Comparison of ENCODE assay signal across 8 cellular contexts in genomic region chr10:97422921-97423420, GRCh38. TPM values are rescaled to one million over a fixed set of nuclear protein-coding genes. Genes with fewer than 3 reads are reported as not detected.
DNase-seq lines count a peak whose midpoint lies in the region; ATAC-seq and TF ChIP-seq lines count a peak whose summit lies in the region.
"Had no signal": no experiment of that assay in that cellular context is flagged by ENCODE, and none has a peak within 500 bp of the region (broad histone marks: within the 10 kb centered on the region; RNA-seq: fewer than 3 reads in every experiment).

No MANE protein-coding gene starts in this region.

- DNase-seq in GM23338 (ENCODE audit: low spot score) (no peak), COLO668 (lab: John Stamatoyannopoulos, UW; ENCODE audit: unreplicated experiment) (no peak), pons (ENCODE audit: low spot score) (no peak), NCI-H1930 (lab: John Stamatoyannopoulos, UW) (no peak)
- DNase-seq in activated CD8-positive, alpha-beta memory T cell treated with anti-CD3 and anti-CD28 coated beads, Interleukin-2, amount 50 U/mL, for 48 hours = peak; percentile 72
- DNase-seq: foreskin melanocyte, NCI-H524 had no signal

- H3K9me3 Mint-ChIP-seq in GM23338 = no peaks in the 10 kb centered on the region; the same call in 2 of the 3 replicates

- H3K4me3 Mint-ChIP-seq in GM23338 = no peak overlapping the region; the same call in 2 of the 3 replicates

- H3K4me1 Mint-ChIP-seq in GM23338 = peaks cover 11% of the 10 kb centered on the region

- H3K27me3 Mint-ChIP-seq in GM23338 (ENCODE audit: insufficient read depth, low read depth, poor library complexity) = peaks cover 19% of the 10 kb centered on the region

- WGBS in mesodermal cell (ENCODE audit: insufficient coverage in 2 of 2), 2 experiments = 84 to 91% methylated on average over 4 to 5 of the region's 6 CpGs

- H3K36me3 Mint-ChIP-seq in GM23338 (ENCODE audit: low read depth) = peaks cover 14% of the 10 kb centered on the region

- H2AFZ ChIP-seq in GM23338 = no peak overlapping the region

- peak overlapping the region; percentile 14 for H3K27ac Mint-ChIP-seq in GM23338

- no peaks in the 10 kb centered on the region for H3K27me3 ChIP-seq in GM23338 (ENCODE audit: insufficient read depth)

- H3K9me2 ChIP-seq in GM23338 (ENCODE audit: insufficient read depth) = no peaks in the 10 kb centered on the region

- no peaks in the 10 kb centered on the region for H3K9me3 ChIP-seq in mesodermal cell (ENCODE audit: control insufficient read depth, low read length)

- no peak for TF ChIP-seq CTCF in GM23338 (conservative IDR thresholded peaks at IDR 0.05; ENCODE audit: low read depth in 2 of 2)

- H3K4me2 ChIP-seq in GM23338 = no peak overlapping the region

- peaks cover 19% of the 10 kb centered on the region for H3K79me2 ChIP-seq in GM23338 (replicated peaks; ENCODE audit: insufficient read depth)

- H3F3A ChIP-seq in GM23338 (replicated peaks; ENCODE audit: low read depth) = peaks cover 28% of the 10 kb centered on the region

- H3K27ac ChIP-seq in GM23338 (ENCODE audit: low read depth) (no peak overlapping the region), mesodermal cell (ENCODE audit: low read depth, low read length, severe bottlenecking) (peak overlapping the region; percentile 24)

- H3K4me1 ChIP-seq in GM23338 (ENCODE audit: insufficient read depth) = peaks cover 13% of the 10 kb centered on the region
- H3K4me1 ChIP-seq in mesodermal cell (ENCODE audit: control insufficient read depth, insufficient read depth, low read length, poor library complexity, severe bottlenecking) = peaks cover 4% of the 10 kb centered on the region

- ATAC-seq in GM23338 = no peak

- H3K4me3 ChIP-seq in GM23338 (no peak overlapping the region), mesodermal cell (ENCODE audit: extremely low read depth, insufficient read depth, low read length, poor library complexity, severe bottlenecking) (no peak overlapping the region)

- H4K20me1 ChIP-seq in GM23338 (replicated peaks; ENCODE audit: insufficient read depth) = no peaks in the 10 kb centered on the region

- H3K36me3 ChIP-seq in GM23338 (ENCODE audit: insufficient read depth) (no peaks in the 10 kb centered on the region; the same call in 1 of the 2 replicates), mesodermal cell (ENCODE audit: control insufficient read depth, insufficient read depth, low read length) (peaks cover 8% of the 10 kb centered on the region)

TF ChIP-seq in GM23338, 12 proteins besides CTCF, POLR2A, EP300 and RAD21 (continues in another document):
- no peak for TF ChIP-seq ZNF331 (CRISPR knock-in tag; IDR thresholded peaks at IDR 0.05; ENCODE audit: low read depth)
- no peak for TF ChIP-seq REST (IDR thresholded peaks at IDR 0.05; ENCODE audit: unreplicated experiment)
- no peak for TF ChIP-seq NANOG (IDR thresholded peaks at IDR 0.05; ENCODE audit: borderline replicate concordance)
- TF ChIP-seq EZH2phosphoT487 (IDR thresholded peaks at IDR 0.05; ENCODE audit: unreplicated experiment) = no peak
- TF ChIP-seq ZNF114 (CRISPR knock-in tag; IDR thresholded peaks at IDR 0.05) = no peak

RNA-seq across cellular contexts. Expression of gene PGAM1, which starts 3.0 kb away (rescaled TPM):
- 870 and 930 TPM in 2 replicates for total RNA-seq in GM23338 (2014; rRNA removed; shearing (Covaris generic))
- polyA plus RNA-seq in GM23338 (2016; fragmentation: Nextera tagmentation; extraction: Ambion mirVana) = 492 and 497 TPM in 2 replicates
- polyA plus RNA-seq in mesodermal cell (2013, experiment 1 of 2) = 684 TPM
- 616 TPM for polyA plus RNA-seq in mesodermal cell (2013, experiment 2 of 2)

RNA-seq across cellular contexts. Expression of gene RRP12, which starts 21.8 kb away (rescaled TPM):
- total RNA-seq in GM23338 (2014; rRNA removed; shearing (Covaris generic)) = 62.6 and 66.4 TPM in 2 replicates
- 49.5 and 53.4 TPM in 2 replicates for polyA plus RNA-seq in GM23338 (2016; fragmentation: Nextera tagmentation; extraction: Ambion mirVana)
- 16.0 TPM for polyA plus RNA-seq in mesodermal cell (2013, experiment 1 of 2)
- 13.2 TPM for polyA plus RNA-seq in mesodermal cell (2013, experiment 2 of 2)

RNA-seq across cellular contexts. Expression of gene EXOSC1, which starts 22.8 kb away (rescaled TPM):
- total RNA-seq in GM23338 (2014; rRNA removed; shearing (Covaris generic)) = 63.6 and 66.3 TPM in 2 replicates
- 127 and 131 TPM in 2 replicates for polyA plus RNA-seq in GM23338 (2016; fragmentation: Nextera tagmentation; extraction: Ambion mirVana)
- polyA plus RNA-seq in mesodermal cell (2013, experiment 1 of 2) = 47.6 TPM
- 48.9 TPM for polyA plus RNA-seq in mesodermal cell (2013, experiment 2 of 2)

RNA-seq across cellular contexts. Expression of gene ZDHHC16, which starts 23.0 kb away (rescaled TPM):
- 58.1 and 58.2 TPM in 2 replicates for total RNA-seq in GM23338 (2014; rRNA removed; shearing (Covaris generic))
- 33.3 and 35.1 TPM in 2 replicates for polyA plus RNA-seq in GM23338 (2016; fragmentation: Nextera tagmentation; extraction: Ambion mirVana)
- 47.3 TPM for polyA plus RNA-seq in mesodermal cell (2013, experiment 1 of 2)
- 37.1 TPM for polyA plus RNA-seq in mesodermal cell (2013, experiment 2 of 2)
